13 cellular contexts compared by ENCODE assay signal in the genomic region with DNA sequence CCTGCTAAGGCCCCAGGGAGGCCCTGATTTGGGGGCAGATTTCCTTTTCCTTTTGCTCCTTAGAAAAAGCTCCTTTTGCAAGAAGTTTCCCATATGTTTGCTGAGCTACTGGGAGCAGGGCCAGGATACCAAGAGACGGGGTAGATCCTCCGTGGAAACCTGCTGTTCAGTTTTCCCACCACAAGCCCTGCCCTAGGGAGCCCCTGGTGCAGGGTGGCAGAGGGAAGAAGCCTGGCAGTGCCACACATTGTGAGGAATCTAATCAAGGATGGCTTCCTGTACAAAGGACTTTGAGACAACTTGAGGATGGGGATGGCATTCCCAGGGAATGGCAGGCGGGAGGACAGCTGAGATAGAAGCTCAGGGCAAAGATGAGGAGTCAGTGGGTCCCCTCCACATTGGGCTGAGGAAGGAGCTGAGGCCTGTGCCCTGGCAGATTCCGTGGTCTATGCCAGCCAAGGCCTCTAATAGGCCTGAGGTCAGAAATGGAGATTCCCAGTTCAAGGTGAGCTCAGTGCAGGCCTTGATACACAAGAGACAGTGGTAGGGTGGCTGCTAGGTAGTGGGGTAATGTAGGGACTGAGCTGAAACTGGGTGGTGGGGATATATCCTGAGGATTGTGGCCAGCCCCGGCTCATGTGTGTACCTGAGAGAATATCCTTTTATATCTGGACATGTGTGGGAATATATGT.
"Had no signal": no experiment of that assay in that cellular context is flagged by ENCODE, and none has a peak within 500 bp of the region (broad histone marks: within the 10 kb centered on the region; RNA-seq: fewer than 3 reads in every experiment).

No MANE protein-coding gene starts in this region.

- DNase-seq: activated naive CD4-positive, alpha-beta T cell treated with anti-CD3 and anti-CD28 coated beads, Interleukin-2, amount 10 ng/mL, durations not matched to agents 7 days and 5 days; left lung; nephron progenitor cell; small intestine; stimulated activated naive CD4-positive, alpha-beta T cell; SW 1271 had no signal

- H3K4me3 ChIP-seq: adrenal gland, heart left ventricle, left lung, SJSA1 had no signal

- H3K36me3 Mint-ChIP-seq: activated naive CD4-positive, alpha-beta T cell treated with anti-CD3 and anti-CD28 coated beads, Interleukin-2, amount 10 ng/mL, durations not matched to agents 7 days and 5 days; memory B cell had no signal

- H3K9me3 ChIP-seq: adrenal gland, heart left ventricle, left lung, SJSA1 had no signal

- H3K4me1 ChIP-seq: left lung, SJSA1 had no signal

- H3K27ac ChIP-seq: adrenal gland, heart left ventricle, left lung, SJSA1 had no signal

- H3K4me3 Mint-ChIP-seq: activated naive CD4-positive, alpha-beta T cell treated with anti-CD3 and anti-CD28 coated beads, Interleukin-2, amount 10 ng/mL, durations not matched to agents 7 days and 5 days; activated T-helper 1 cell treated with anti-CD3 and anti-CD28 coated beads, Interleukin-12 subunit alpha, Interleukin-12 subunit beta, Interleukin-2, Interleukin-4 antibody, amounts not matched to agents 30 ng/mL and 10 ng/mL and 1 ng/mL, durations not matched to agents 14 hours and 24 hours and 36 hours; central memory CD8-positive, alpha-beta T cell; memory B cell; nephron progenitor cell; T-helper 2 cell treated with Interferon-gamma antibody and Interleukin-4, amounts not matched to agents 5 μg/mL and 100 μg/mL, for 36 hours had no signal

- H3K4me1 Mint-ChIP-seq: central memory CD8-positive, alpha-beta T cell had no signal

- H3K36me3 ChIP-seq: left lung, SJSA1 had no signal

- ATAC-seq: heart left ventricle, left lung had no signal

- H3K27me3 Mint-ChIP-seq: activated naive CD4-positive, alpha-beta T cell treated with anti-CD3 and anti-CD28 coated beads, Interleukin-2, amount 10 ng/mL, durations not matched to agents 7 days and 5 days; central memory CD8-positive, alpha-beta T cell; memory B cell had no signal

- H3K27ac Mint-ChIP-seq: activated naive CD4-positive, alpha-beta T cell treated with anti-CD3 and anti-CD28 coated beads, Interleukin-2, amount 10 ng/mL, durations not matched to agents 7 days and 5 days; activated T-helper 1 cell treated with anti-CD3 and anti-CD28 coated beads, Interleukin-12 subunit alpha, Interleukin-12 subunit beta, Interleukin-2, Interleukin-4 antibody, amounts not matched to agents 30 ng/mL and 10 ng/mL and 1 ng/mL, durations not matched to agents 14 hours and 24 hours and 36 hours; memory B cell; nephron progenitor cell; T-helper 2 cell treated with Interferon-gamma antibody and Interleukin-4, amounts not matched to agents 5 μg/mL and 100 μg/mL, for 36 hours had no signal

- H3K9me3 Mint-ChIP-seq: activated naive CD4-positive, alpha-beta T cell treated with anti-CD3 and anti-CD28 coated beads, Interleukin-2, amount 10 ng/mL, durations not matched to agents 7 days and 5 days; activated T-helper 1 cell treated with anti-CD3 and anti-CD28 coated beads, Interleukin-12 subunit alpha, Interleukin-12 subunit beta, Interleukin-2, Interleukin-4 antibody, amounts not matched to agents 30 ng/mL and 10 ng/mL and 1 ng/mL, durations not matched to agents 14 hours and 24 hours and 36 hours; central memory CD8-positive, alpha-beta T cell; memory B cell; nephron progenitor cell; T-helper 2 cell treated with Interferon-gamma antibody and Interleukin-4, amounts not matched to agents 5 μg/mL and 100 μg/mL, for 36 hours had no signal

- H3K27me3 ChIP-seq: adrenal gland, heart left ventricle, left lung, SJSA1 had no signal
